In the genomic region with DNA sequence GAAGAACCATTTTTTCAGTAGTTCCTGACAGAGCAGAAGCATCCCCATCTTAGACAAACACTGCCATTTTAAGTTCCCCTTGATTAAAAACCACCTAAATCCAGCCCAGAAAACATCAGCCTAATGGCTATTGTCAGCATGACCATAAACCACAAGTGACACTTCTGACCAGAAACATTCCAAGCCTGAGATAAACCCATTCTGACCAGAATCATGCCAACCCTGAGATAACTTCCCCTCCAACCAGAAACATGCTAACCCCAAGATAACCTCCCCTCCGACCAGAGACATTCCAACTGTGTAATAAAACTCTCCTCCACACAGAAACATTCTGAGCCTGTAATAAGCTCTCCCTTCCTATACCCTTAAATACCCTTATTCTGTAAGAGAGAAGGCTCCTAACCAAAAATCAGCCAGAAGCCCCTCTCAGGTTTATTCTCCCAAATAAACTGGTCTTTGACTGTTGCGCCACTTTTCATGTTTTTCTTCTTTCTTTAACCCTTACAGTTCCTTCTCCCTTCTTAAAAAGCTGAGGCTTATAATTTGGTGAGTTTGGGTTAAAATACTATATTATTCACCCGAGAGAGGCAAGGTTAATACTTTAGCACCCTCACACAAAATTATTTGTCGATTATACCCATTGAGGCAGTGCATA, we compare ENCODE assay signal across 13 cellular contexts.
"Had no signal": no experiment of that assay in that cellular context is flagged by ENCODE, and none has a peak within 500 bp of the region (broad histone marks: within the 10 kb centered on the region; RNA-seq: fewer than 3 reads in every experiment).

No MANE protein-coding gene starts in this region.

- H3K27ac Mint-ChIP-seq: activated naive CD4-positive, alpha-beta T cell treated with anti-CD3 and anti-CD28 coated beads, Interleukin-2, amount 10 ng/mL, durations not matched to agents 7 days and 5 days; memory B cell; nephron progenitor cell; stimulated activated naive CD8-positive, alpha-beta T cell treated with anti-CD3 and anti-CD28 coated beads, Interleukin-15, amount 100 ng/mL, for 72 hours; WTC11 had no signal

- H3K36me3 Mint-ChIP-seq: activated naive CD4-positive, alpha-beta T cell treated with anti-CD3 and anti-CD28 coated beads, Interleukin-2, amount 10 ng/mL, durations not matched to agents 7 days and 5 days; memory B cell had no signal

- H3K27me3 Mint-ChIP-seq: activated naive CD4-positive, alpha-beta T cell treated with anti-CD3 and anti-CD28 coated beads, Interleukin-2, amount 10 ng/mL, durations not matched to agents 7 days and 5 days; memory B cell; stimulated activated naive CD8-positive, alpha-beta T cell treated with anti-CD3 and anti-CD28 coated beads, Interleukin-15, amount 100 ng/mL, for 72 hours had no signal

- H3K4me3 Mint-ChIP-seq: activated naive CD4-positive, alpha-beta T cell treated with anti-CD3 and anti-CD28 coated beads, Interleukin-2, amount 10 ng/mL, durations not matched to agents 7 days and 5 days; memory B cell; nephron progenitor cell; stimulated activated naive CD8-positive, alpha-beta T cell treated with anti-CD3 and anti-CD28 coated beads, Interleukin-15, amount 100 ng/mL, for 72 hours; WTC11 had no signal

- H3K27ac ChIP-seq: adrenal gland, left lung, testis had no signal

- H3K4me1 Mint-ChIP-seq: activated naive CD4-positive, alpha-beta T cell treated with anti-CD3 and anti-CD28 coated beads, Interleukin-2, amount 10 ng/mL, durations not matched to agents 7 days and 5 days; memory B cell; nephron progenitor cell; stimulated activated naive CD8-positive, alpha-beta T cell treated with anti-CD3 and anti-CD28 coated beads, Interleukin-15, amount 100 ng/mL, for 72 hours; WTC11 had no signal

- H3K4me1 ChIP-seq: adrenal gland, left lung, testis had no signal

- DNase-seq: activated CD4-positive, alpha-beta T cell treated with anti-CD3 and anti-CD28 coated beads for 48 hours; activated naive CD4-positive, alpha-beta T cell treated with anti-CD3 and anti-CD28 coated beads, Interleukin-2, amount 10 ng/mL, durations not matched to agents 7 days and 5 days; adrenal gland; foreskin fibroblast; left lung; nephron progenitor cell; stimulated activated CD4-positive, alpha-beta T cell treated with anti-CD3 and anti-CD28 coated beads, Interleukin-15, amount 100 ng/mL, for 24 hours; stimulated activated CD4-positive, alpha-beta T cell treated with anti-CD3 and anti-CD28 coated beads, Interleukin-4, amount 100 ng/mL, for 24 hours; stimulated activated naive CD8-positive, alpha-beta T cell treated with anti-CD3 and anti-CD28 coated beads, Interleukin-15, amount 100 ng/mL, for 72 hours; T-helper 9 cell; testis had no signal

- H3K9me3 ChIP-seq: left lung, testis had no signal

- H3K27me3 ChIP-seq: adrenal gland, left lung, testis had no signal

- H3K9me3 Mint-ChIP-seq: activated naive CD4-positive, alpha-beta T cell treated with anti-CD3 and anti-CD28 coated beads, Interleukin-2, amount 10 ng/mL, durations not matched to agents 7 days and 5 days; memory B cell; stimulated activated naive CD8-positive, alpha-beta T cell treated with anti-CD3 and anti-CD28 coated beads, Interleukin-15, amount 100 ng/mL, for 72 hours had no signal

- H3K36me3 ChIP-seq: adrenal gland, left lung had no signal

- H3K4me3 ChIP-seq: adrenal gland, left lung, testis had no signal
